ENCODE assay signal across 8 cellular contexts in the genomic region with DNA sequence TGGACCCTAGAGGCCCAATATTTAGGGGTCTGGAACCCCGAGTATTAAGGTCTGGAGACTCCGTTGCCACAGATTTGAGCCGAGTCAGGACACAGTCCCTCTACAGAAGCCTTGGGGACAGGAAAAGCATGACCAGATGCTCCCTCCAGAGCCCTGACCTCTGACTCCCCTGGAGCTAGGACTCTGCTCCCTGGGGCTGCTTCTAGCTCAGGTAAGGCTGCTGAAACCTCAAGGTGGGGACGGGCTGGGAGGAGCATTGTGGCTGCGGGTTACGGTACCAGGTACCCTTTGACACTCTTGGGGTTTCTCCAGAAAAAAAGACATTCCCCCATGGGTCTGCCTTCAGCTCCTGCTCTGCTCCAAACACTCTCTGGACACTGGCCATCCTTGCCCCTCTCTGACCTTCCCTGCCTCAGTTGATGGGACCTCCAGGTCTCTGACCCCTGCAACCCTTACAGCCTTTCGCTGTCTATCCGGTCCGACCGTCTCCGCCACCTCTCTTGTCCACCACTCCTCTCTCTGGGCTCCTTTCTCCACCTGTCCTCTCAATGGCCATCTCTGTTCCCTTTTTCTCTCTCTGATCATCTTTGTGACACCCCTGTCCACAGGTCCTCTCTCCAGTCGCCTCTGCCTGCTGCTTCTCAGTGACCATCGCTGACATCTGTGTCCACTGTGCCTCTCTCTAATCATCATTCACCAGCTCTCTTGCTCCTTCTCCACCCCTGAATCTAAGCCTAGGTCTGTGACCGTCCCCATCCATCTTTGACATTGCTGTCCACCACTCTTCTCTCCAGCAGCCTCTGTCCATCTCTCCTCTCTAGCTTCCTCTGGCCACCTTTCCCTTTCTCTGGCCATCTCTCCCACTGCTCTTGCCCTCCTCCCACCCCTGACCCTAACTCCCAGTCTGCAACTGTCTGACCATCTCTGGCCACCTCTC. TPM values are rescaled to one million over a fixed set of nuclear protein-coding genes. Genes with fewer than 3 reads are reported as not detected.
DNase-seq lines count a peak whose midpoint lies in the region; ATAC-seq and TF ChIP-seq lines count a peak whose summit lies in the region.
"Had no signal": no experiment of that assay in that cellular context is flagged by ENCODE, and none has a peak within 500 bp of the region (broad histone marks: within the 10 kb centered on the region; RNA-seq: fewer than 3 reads in every experiment).

No MANE protein-coding gene starts in this region.

- H3K4me3 ChIP-seq in iPS-18a (ENCODE audit: low read length), result peak overlapping the region; percentile 83

- H3K4me3 Mint-ChIP-seq in HFFc6, result peak overlapping the region; percentile 79
- peak overlapping the region; percentile 59 for H3K4me3 Mint-ChIP-seq in activated CD8-positive, alpha-beta T cell treated with anti-CD3 and anti-CD28 coated beads for 36 hours
- H3K4me3 Mint-ChIP-seq in stimulated activated effector memory CD8-positive, alpha-beta T cell treated with anti-CD3 and anti-CD28 coated beads, Interleukin-12 subunit alpha, Interleukin-12 subunit beta, amount 100 ng/mL, for 72 hours, result peak overlapping the region; percentile 89

- peaks cover 8% of the 10 kb centered on the region for H3K36me3 Mint-ChIP-seq in HFFc6 (ENCODE audit: low read depth)
- H3K36me3 Mint-ChIP-seq in activated CD8-positive, alpha-beta T cell treated with anti-CD3 and anti-CD28 coated beads for 36 hours (ENCODE audit: low read depth), result no peaks in the 10 kb centered on the region
- H3K36me3 Mint-ChIP-seq in stimulated activated effector memory CD8-positive, alpha-beta T cell treated with anti-CD3 and anti-CD28 coated beads, Interleukin-12 subunit alpha, Interleukin-12 subunit beta, amount 100 ng/mL, for 72 hours, result no peaks in the 10 kb centered on the region

- H3K27me3 Mint-ChIP-seq in HFFc6 (ENCODE audit: insufficient read depth), result no peaks in the 10 kb centered on the region
- H3K27me3 Mint-ChIP-seq in activated CD8-positive, alpha-beta T cell treated with anti-CD3 and anti-CD28 coated beads for 36 hours, result no peaks in the 10 kb centered on the region

- H3K27ac Mint-ChIP-seq in HFFc6, result no peak overlapping the region
- H3K27ac Mint-ChIP-seq in activated CD8-positive, alpha-beta T cell treated with anti-CD3 and anti-CD28 coated beads for 36 hours, result no peak overlapping the region
- peak overlapping the region; percentile 64 for H3K27ac Mint-ChIP-seq in stimulated activated effector memory CD8-positive, alpha-beta T cell treated with anti-CD3 and anti-CD28 coated beads, Interleukin-12 subunit alpha, Interleukin-12 subunit beta, amount 100 ng/mL, for 72 hours

- peaks cover 13% of the 10 kb centered on the region for H3K4me1 ChIP-seq in iPS-18a (ENCODE audit: control insufficient read depth, low read depth, low read length)

- no peaks in the 10 kb centered on the region for H3K36me3 ChIP-seq in iPS-18a (ENCODE audit: control insufficient read depth, low read depth, low read length)

- peak; percentile 19 for ATAC-seq in activated CD8-positive, alpha-beta T cell treated with anti-CD3 and anti-CD28 coated beads for 36 hours
- peak; percentile 1 for ATAC-seq in stimulated activated effector memory CD8-positive, alpha-beta T cell treated with anti-CD3 and anti-CD28 coated beads, Interleukin-12 subunit alpha, Interleukin-12 subunit beta, amount 100 ng/mL, for 72 hours
- no peak for ATAC-seq in HG03460 (IDR thresholded peaks at IDR 0.05; ENCODE audit: unreplicated experiment)

- peaks cover 31% of the 10 kb centered on the region for H3K4me1 Mint-ChIP-seq in HFFc6 (ENCODE audit: low read depth)
- H3K4me1 Mint-ChIP-seq in activated CD8-positive, alpha-beta T cell treated with anti-CD3 and anti-CD28 coated beads for 36 hours (ENCODE audit: low read depth), result peaks cover 22% of the 10 kb centered on the region
- peaks cover 36% of the 10 kb centered on the region for H3K4me1 Mint-ChIP-seq in stimulated activated effector memory CD8-positive, alpha-beta T cell treated with anti-CD3 and anti-CD28 coated beads, Interleukin-12 subunit alpha, Interleukin-12 subunit beta, amount 100 ng/mL, for 72 hours

- H3K27me3 ChIP-seq in iPS-18a (ENCODE audit: control insufficient read depth, insufficient read depth, low read length), result no peaks in the 10 kb centered on the region

- no peak for DNase-seq in HFFc6
- DNase-seq in activated CD8-positive, alpha-beta T cell treated with anti-CD3 and anti-CD28 coated beads for 36 hours, result no peak
- no peak for DNase-seq in stimulated activated effector memory CD8-positive, alpha-beta T cell treated with anti-CD3 and anti-CD28 coated beads, Interleukin-12 subunit alpha, Interleukin-12 subunit beta, amount 100 ng/mL, for 72 hours (ENCODE audit: low spot score in 2 of 2)
- DNase-seq in anterior cingulate cortex (lab: John Stamatoyannopoulos, UW), result no peak
- DNase-seq in midbrain (lab: John Stamatoyannopoulos, UW), result no peak
- DNase-seq: stimulated activated CD4-positive, alpha-beta T cell treated with anti-CD3 and anti-CD28 coated beads, Interleukin-2, amount 100 ng/mL, for 48 hours had no signal

- no peaks in the 10 kb centered on the region for H3K9me3 Mint-ChIP-seq in HFFc6
- H3K9me3 Mint-ChIP-seq in activated CD8-positive, alpha-beta T cell treated with anti-CD3 and anti-CD28 coated beads for 36 hours, result no peaks in the 10 kb centered on the region
- H3K9me3 Mint-ChIP-seq in stimulated activated effector memory CD8-positive, alpha-beta T cell treated with anti-CD3 and anti-CD28 coated beads, Interleukin-12 subunit alpha, Interleukin-12 subunit beta, amount 100 ng/mL, for 72 hours, result no peaks in the 10 kb centered on the region

- H3K9me3 ChIP-seq in iPS-18a (ENCODE audit: control insufficient read depth, low read depth, low read length), result no peaks in the 10 kb centered on the region

- peak overlapping the region; percentile 65 for H3K9ac ChIP-seq in iPS-18a (ENCODE audit: low read length)

- intact Hi-C loops in activated CD8-positive, alpha-beta T cell treated with anti-CD3 and anti-CD28 coated beads for 36 hours (cut with micrococcal nuclease), result loop anchor here (10.0 kb wide), 1 partner anchor 223 kb away; a partner anchor contains a TSS

- POLR2A ChIA-PET in activated CD8-positive, alpha-beta T cell treated with anti-CD3 and anti-CD28 coated beads for 36 hours (lab: Charles Lee), result interaction anchor here (0.5 to 1.0 kb wide), 2 partner anchors 18 to 34 kb away, joined by 3 read pairs; no protein-coding TSS in a partner anchor

- CTCF ChIA-PET in activated CD8-positive, alpha-beta T cell treated with anti-CD3 and anti-CD28 coated beads for 36 hours (lab: Charles Lee), result no interaction called here

- TF ChIP-seq CTCF in HFFc6 (IDR thresholded peaks at IDR 0.05), result no peak
- no peak for TF ChIP-seq CTCF in activated CD8-positive, alpha-beta T cell treated with anti-CD3 and anti-CD28 coated beads for 36 hours (IDR thresholded peaks at IDR 0.05)

- no peak overlapping the region for H3K27ac ChIP-seq in iPS-18a (ENCODE audit: low read length)

RNA-seq across cellular contexts. Expression of a gene that starts 1.4 kb away (rescaled TPM):
- 10 to 100 TPM; 15.3 to 21.0 (median 19.1) TPM for total RNA-seq in HFFc6 (2021; fragmentation: NEBNext Ultra II Directional; extraction: Animal tissue kit (Norgen Biotek cat#: 25700))
- 1 to 10 TPM; 4.8 to 6.6 TPM for total RNA-seq in activated CD8-positive, alpha-beta T cell treated with anti-CD3 and anti-CD28 coated beads for 36 hours

RNA-seq across cellular contexts. Expression of a gene that starts 29.5 kb away (rescaled TPM):
- not detected for total RNA-seq in HFFc6 (2021; fragmentation: NEBNext Ultra II Directional; extraction: Animal tissue kit (Norgen Biotek cat#: 25700))
- 1 to 10 TPM in 1 of 2 experiments, under 1 TPM in 1; 0.81 to 1.5 TPM for total RNA-seq in activated CD8-positive, alpha-beta T cell treated with anti-CD3 and anti-CD28 coated beads for 36 hours

RNA-seq across cellular contexts. Expression of a gene that starts 35.3 kb away (rescaled TPM):
- 1 to 10 TPM in 5 of 6 experiments, under 1 TPM in 1; 0.96 to 4.1 (median 1.2) TPM for total RNA-seq in HFFc6 (2021; fragmentation: NEBNext Ultra II Directional; extraction: Animal tissue kit (Norgen Biotek cat#: 25700))
- 10 to 100 TPM; 57.1 to 72.0 TPM for total RNA-seq in activated CD8-positive, alpha-beta T cell treated with anti-CD3 and anti-CD28 coated beads for 36 hours

RNA-seq across cellular contexts. Expression of a gene that starts 37.3 kb away (rescaled TPM):
- total RNA-seq in HFFc6 (2021; fragmentation: NEBNext Ultra II Directional; extraction: Animal tissue kit (Norgen Biotek cat#: 25700)), result 1 to 10 TPM; 3.9 to 7.2 (median 5.3) TPM
- total RNA-seq in activated CD8-positive, alpha-beta T cell treated with anti-CD3 and anti-CD28 coated beads for 36 hours, result 10 to 100 TPM; 80.8 to 81.2 TPM

RNA-seq across cellular contexts. Expression of a gene that starts 57.4 kb away (rescaled TPM):
- total RNA-seq in HFFc6 (2021; fragmentation: NEBNext Ultra II Directional; extraction: Animal tissue kit (Norgen Biotek cat#: 25700)), result 10 to 100 TPM in 2 of 6 experiments, 1 to 10 TPM in 4; 8.2 to 12.5 (median 8.9) TPM
- total RNA-seq in activated CD8-positive, alpha-beta T cell treated with anti-CD3 and anti-CD28 coated beads for 36 hours, result 10 to 100 TPM; 22.8 to 24.7 TPM

Comparison
In these comparisons a context has a peak if more than half of its experiments do, and no peak if none do; other contexts are left out.
1. RNA of a gene that starts 35.3 kb away (total RNA-seq): 57.1 to 72.0 TPM in activated CD8-positive, alpha-beta T cell treated with anti-CD3 and anti-CD28 coated beads for 36 hours; 0.96 to 4.1 TPM in HFFc6; every median in the first group is over 10 times any median in the second.
2. Peak in every context shown above with its lines, with median percentiles within 50 percentile points of each other: H3K4me3 Mint-ChIP-seq.